ENCODE assay signal across 38 cellular contexts in the genomic region with DNA sequence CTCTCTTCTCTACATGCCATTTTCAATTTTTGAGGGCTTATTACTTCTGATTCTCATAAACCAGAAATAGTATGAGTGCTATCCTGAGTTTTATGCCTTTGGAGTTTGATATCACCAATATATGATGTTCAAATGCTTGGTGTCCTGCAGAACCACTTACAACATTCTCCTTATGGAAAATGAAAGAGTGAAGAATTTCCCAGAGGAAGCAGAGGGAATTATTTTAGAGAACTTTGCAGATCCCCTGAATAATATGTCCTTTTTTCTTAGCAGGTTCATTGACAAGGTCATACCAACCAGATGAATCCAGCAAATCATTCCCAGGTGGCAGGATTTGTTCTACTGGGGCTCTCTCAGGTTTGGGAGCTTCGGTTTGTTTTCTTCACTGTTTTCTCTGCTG. TPM values are rescaled to one million over a fixed set of nuclear protein-coding genes. Genes with fewer than 3 reads are reported as not detected.
"Had no signal": no experiment of that assay in that cellular context is flagged by ENCODE, and none has a peak within 500 bp of the region (broad histone marks: within the 10 kb centered on the region; RNA-seq: fewer than 3 reads in every experiment).

A gene (plus strand): TSS at position 301 of the 400 bp plus-strand sequence. CDS start 0 bp downstream, at position 301.

- H3K4me2 ChIP-seq: KMS-11 had no signal

- H3K27ac ChIP-seq: KMS-11 had no signal

- DNase-seq: Karpas-422, Kasumi-1, MG63, MM.1S, MV-4-11, NCI-H1048, NCI-H1092, NCI-H1092 treated with DMSO at 0.1 percent for 48 hours, NCI-H1105, NCI-H1105 treated with DMSO at 0.1 percent for 48 hours, NCI-H1417, NCI-H1417 treated with DMSO at 0.1 percent for 48 hours, NCI-H1436, NCI-H1436 treated with DMSO at 0.1 percent for 48 hours, NCI-H146, NCI-H1694, NCI-H1694 treated with DMSO at 0.1 percent for 48 hours, NCI-H187, NCI-H187 treated with DMSO at 0.1 percent for 48 hours, NCI-H1930, NCI-H2029, NCI-H2029 treated with DMSO at 0.1 percent for 48 hours, NCI-H2081, NCI-H2081 treated with DMSO at 0.1 percent for 48 hours, NCI-H2107, NCI-H2171, NCI-H2171 treated with DMSO at 0.1 percent for 48 hours, NCI-H2227 treated with DMSO at 0.1 percent for 48 hours, NCI-H226, NCI-H345, NCI-H446, NCI-H446 treated with DMSO at 0.1 percent for 48 hours, NCI-H510A had no signal

- H3K9me3 ChIP-seq: MG63 had no signal

- H3K4me3 ChIP-seq: MG63 had no signal

- H3K27me3 ChIP-seq: MG63 had no signal

- H3K36me3 ChIP-seq: MG63 had no signal

RNA-seq across cellular contexts. Expression of the gene that starts here (rescaled TPM):
- total RNA-seq: LHCN-M2, M059J, MCF 10A, NCI-H460 had no signal
